14 cellular contexts compared by ENCODE assay signal in the genomic region with DNA sequence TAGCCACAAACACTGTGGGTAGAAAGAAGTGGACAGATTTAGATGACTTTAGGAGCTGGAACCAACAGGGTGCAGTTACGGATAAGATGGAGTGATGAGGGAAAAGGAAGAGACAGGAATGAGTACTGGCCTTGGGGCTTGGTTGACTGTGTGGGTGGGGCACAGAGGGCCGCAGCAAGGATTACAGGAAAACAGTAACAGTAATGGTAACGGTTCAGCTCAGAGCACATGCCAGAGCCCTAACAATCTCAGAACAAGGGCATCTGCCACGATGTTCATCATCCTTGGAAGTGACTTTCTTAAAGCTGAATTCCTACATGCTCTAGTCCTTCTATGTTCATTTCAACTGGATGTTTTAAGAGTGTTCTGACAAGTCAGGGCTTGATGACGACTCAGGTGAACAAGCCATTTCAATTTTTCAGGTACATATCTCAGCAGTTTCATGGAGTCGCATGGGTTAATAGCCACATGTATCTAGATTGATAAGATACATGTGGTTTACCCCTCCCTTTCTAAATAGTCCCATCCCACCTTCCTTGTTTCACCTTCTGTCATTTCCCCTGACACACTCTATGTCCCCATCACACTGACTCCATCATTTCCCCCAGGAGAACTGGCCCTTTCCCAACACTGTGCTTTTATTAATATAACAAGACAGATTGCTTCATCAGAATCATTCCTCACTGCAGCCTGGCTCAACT.
DNase-seq lines count a peak whose midpoint lies in the region; ATAC-seq, FAIRE-seq and TF ChIP-seq lines count a peak whose summit lies in the region.
"Had no signal": no experiment of that assay in that cellular context is flagged by ENCODE, and none has a peak within 500 bp of the region (broad histone marks: within the 10 kb centered on the region; RNA-seq: fewer than 3 reads in every experiment).

No MANE protein-coding gene starts in this region.

- no peak overlapping the region for H3K9ac ChIP-seq in keratinocyte (ENCODE audit: control insufficient read depth, extremely low read depth, insufficient read depth, low read length)

- peak overlapping the region; percentile 27 for H3K4me2 ChIP-seq in keratinocyte (ENCODE audit: control insufficient read depth, extremely low read depth, insufficient read depth, low read depth, low read length)

- no peaks in the 10 kb centered on the region for H3K27me3 ChIP-seq in keratinocyte (ENCODE audit: control insufficient read depth, extremely low read depth, insufficient read depth, low read length)

- CTCF ChIA-PET in MCF 10A (lab: Yijun Ruan, JAX) = interaction anchor here (0.6 to 4.4 kb wide), 7 partner anchors 12 to 1377 kb away, joined by 3 to 27 read pairs (median 4); no protein-coding TSS in a partner anchor

- DNase-seq in stimulated activated naive CD8-positive, alpha-beta T cell treated with anti-CD3 and anti-CD28 coated beads, Interleukin-15, Interleukin-2, amounts not matched to agents 100 U/mL and 50 U/mL, for 24 hours = no peak
- DNase-seq in MCF 10A (ENCODE audit: unreplicated experiment) = peak; percentile 76
- no peak for DNase-seq in keratinocyte (ENCODE audit: low read depth, low spot score)
- no peak for DNase-seq in SIG-M5 (lab: John Stamatoyannopoulos, UW)
- no peak for DNase-seq in H4 (ENCODE audit: low spot score)
- DNase-seq in endothelial cell (ENCODE audit: low spot score) = no peak
- DNase-seq: activated CD8-positive, alpha-beta memory T cell treated with anti-CD3 and anti-CD28 coated beads, Interleukin-2, amount 50 U/mL, for 4 hours; AML-193; dermis blood vessel endothelial cell; NCI-H1417 treated with DMSO at 0.1 percent for 48 hours; NCI-H510A treated with DMSO at 0.1 percent for 48 hours had no signal

- H3K27ac Mint-ChIP-seq in stimulated activated naive CD8-positive, alpha-beta T cell treated with anti-CD3 and anti-CD28 coated beads, Interleukin-15, Interleukin-2, amounts not matched to agents 100 ng/mL and 50 ng/mL, for 24 hours = peak overlapping the region; percentile 61
- H3K27ac Mint-ChIP-seq in MCF 10A (ENCODE audit: low read depth, unreplicated experiment) = peak overlapping the region; percentile 20
- no peak overlapping the region for H3K27ac Mint-ChIP-seq in endothelial cell (ENCODE audit: unreplicated experiment)

- no peaks in the 10 kb centered on the region for H3K9me3 Mint-ChIP-seq in stimulated activated naive CD8-positive, alpha-beta T cell treated with anti-CD3 and anti-CD28 coated beads, Interleukin-15, Interleukin-2, amounts not matched to agents 100 ng/mL and 50 ng/mL, for 24 hours
- no peaks in the 10 kb centered on the region for H3K9me3 Mint-ChIP-seq in MCF 10A (ENCODE audit: unreplicated experiment)
- H3K9me3 Mint-ChIP-seq in endothelial cell (ENCODE audit: unreplicated experiment) = no peaks in the 10 kb centered on the region

- peaks cover 22% of the 10 kb centered on the region for H3K4me1 ChIP-seq in keratinocyte (ENCODE audit: control insufficient read depth, extremely low read depth, insufficient read depth, low read length)

- H3K79me2 ChIP-seq in keratinocyte (ENCODE audit: control insufficient read depth, insufficient read depth, low read length) = no peaks in the 10 kb centered on the region

- TF ChIP-seq CTCF in MCF 10A (IDR thresholded peaks at IDR 0.05; ENCODE audit: unreplicated experiment) (no peak), keratinocyte (optimal IDR thresholded peaks at IDR 0.05 in 1 of 3, IDR thresholded peaks at IDR 0.05 in 1 of 3, conservative IDR thresholded peaks at IDR 0.05 in 1 of 3; ENCODE audit: extremely low read depth in 1 of 3, insufficient read depth in 2 of 3, low read length in 3 of 3) (no peak), endothelial cell (IDR thresholded peaks at IDR 0.05; ENCODE audit: unreplicated experiment) (no peak)

- intact Hi-C loops in MCF 10A (cut with micrococcal nuclease) = no loop called here

- H3K36me3 Mint-ChIP-seq in stimulated activated naive CD8-positive, alpha-beta T cell treated with anti-CD3 and anti-CD28 coated beads, Interleukin-15, Interleukin-2, amounts not matched to agents 100 ng/mL and 50 ng/mL, for 24 hours (ENCODE audit: low read depth) = peaks cover 62% of the 10 kb centered on the region
- peaks cover 45% of the 10 kb centered on the region for H3K36me3 Mint-ChIP-seq in MCF 10A (ENCODE audit: insufficient read depth, unreplicated experiment)
- H3K36me3 Mint-ChIP-seq in endothelial cell (ENCODE audit: low read depth, unreplicated experiment) = peaks cover 22% of the 10 kb centered on the region

- H4K20me1 ChIP-seq in keratinocyte (ENCODE audit: control insufficient read depth, extremely low read depth, insufficient read depth, low read length) = no peaks in the 10 kb centered on the region

- no peak for ATAC-seq in stimulated activated naive CD8-positive, alpha-beta T cell treated with anti-CD3 and anti-CD28 coated beads, Interleukin-15, Interleukin-2, amounts not matched to agents 100 U/mL and 50 U/mL, for 24 hours
- no peak for ATAC-seq in GM18907 (IDR thresholded peaks at IDR 0.05; ENCODE audit: unreplicated experiment)
- ATAC-seq: SK-N-SH treated with all-trans-retinoic acid at 6 μM for 48 hours had no signal

- no peaks in the 10 kb centered on the region for H3K9me1 ChIP-seq in keratinocyte (ENCODE audit: control insufficient read depth, extremely low read depth, insufficient read depth, low read length)

- BruUV-seq in MCF 10A (replicated peaks; lab: Mats Ljungman, UMichigan) = no TSS peak

- H3K27me3 Mint-ChIP-seq in stimulated activated naive CD8-positive, alpha-beta T cell treated with anti-CD3 and anti-CD28 coated beads, Interleukin-15, Interleukin-2, amounts not matched to agents 100 ng/mL and 50 ng/mL, for 24 hours = no peaks in the 10 kb centered on the region
- H3K27me3 Mint-ChIP-seq in MCF 10A (ENCODE audit: insufficient read depth, unreplicated experiment) (no peaks in the 10 kb centered on the region), endothelial cell (ENCODE audit: unreplicated experiment) (no peaks in the 10 kb centered on the region)

- peak overlapping the region; percentile 31 for H2AFZ ChIP-seq in keratinocyte (ENCODE audit: control insufficient read depth, low read length)

- H3K4me1 Mint-ChIP-seq in stimulated activated naive CD8-positive, alpha-beta T cell treated with anti-CD3 and anti-CD28 coated beads, Interleukin-15, Interleukin-2, amounts not matched to agents 100 ng/mL and 50 ng/mL, for 24 hours (ENCODE audit: low read depth) = peaks cover 14% of the 10 kb centered on the region
- H3K4me1 Mint-ChIP-seq in MCF 10A (ENCODE audit: insufficient read depth, unreplicated experiment) = peaks cover 17% of the 10 kb centered on the region
- H3K4me1 Mint-ChIP-seq in endothelial cell (ENCODE audit: unreplicated experiment) = peaks cover 6% of the 10 kb centered on the region

- H3K36me3 ChIP-seq in keratinocyte (ENCODE audit: control insufficient read depth in 2 of 2, extremely low read depth in 1 of 2, insufficient read depth in 2 of 2, low read length in 2 of 2) = peaks cover 10 to 29% of the 10 kb centered on the region in 2 experiments

- peak overlapping the region in 1 of 3 experiments; percentile 13 for H3K4me3 ChIP-seq in keratinocyte (ENCODE audit: control insufficient read depth in 2 of 3, extremely low read depth in 1 of 3, insufficient read depth in 2 of 3, low read depth in 1 of 3, low read length in 3 of 3)

- FAIRE-seq in keratinocyte (lab: Jason Lieb, UNC) = peak; percentile 95

- peak overlapping the region; percentile 13 for H3K27ac ChIP-seq in keratinocyte (ENCODE audit: control insufficient read depth, insufficient read depth, low read length)

- dilution Hi-C loops in keratinocyte (cut with MboI; ENCODE audit: extremely low pct_ligation_motif_present, low sequenced_read_pairs) = no loop called here

- POLR2A ChIA-PET in MCF 10A (lab: Yijun Ruan, JAX) = interaction anchor here (0.6 to 2.1 kb wide), 13 partner anchors 10 to 1371 kb away, joined by 3 to 16 read pairs (median 3); a partner anchor contains a TSS

- H3K4me3 Mint-ChIP-seq in stimulated activated naive CD8-positive, alpha-beta T cell treated with anti-CD3 and anti-CD28 coated beads, Interleukin-15, Interleukin-2, amounts not matched to agents 100 ng/mL and 50 ng/mL, for 24 hours = no peak overlapping the region
- no peak overlapping the region for H3K4me3 Mint-ChIP-seq in MCF 10A (ENCODE audit: unreplicated experiment)
- H3K4me3 Mint-ChIP-seq in endothelial cell (ENCODE audit: unreplicated experiment) = no peak overlapping the region

- no peaks in the 10 kb centered on the region for H3K9me3 ChIP-seq in keratinocyte (ENCODE audit: control insufficient read depth, low read depth, low read length)
